In the genomic region with DNA sequence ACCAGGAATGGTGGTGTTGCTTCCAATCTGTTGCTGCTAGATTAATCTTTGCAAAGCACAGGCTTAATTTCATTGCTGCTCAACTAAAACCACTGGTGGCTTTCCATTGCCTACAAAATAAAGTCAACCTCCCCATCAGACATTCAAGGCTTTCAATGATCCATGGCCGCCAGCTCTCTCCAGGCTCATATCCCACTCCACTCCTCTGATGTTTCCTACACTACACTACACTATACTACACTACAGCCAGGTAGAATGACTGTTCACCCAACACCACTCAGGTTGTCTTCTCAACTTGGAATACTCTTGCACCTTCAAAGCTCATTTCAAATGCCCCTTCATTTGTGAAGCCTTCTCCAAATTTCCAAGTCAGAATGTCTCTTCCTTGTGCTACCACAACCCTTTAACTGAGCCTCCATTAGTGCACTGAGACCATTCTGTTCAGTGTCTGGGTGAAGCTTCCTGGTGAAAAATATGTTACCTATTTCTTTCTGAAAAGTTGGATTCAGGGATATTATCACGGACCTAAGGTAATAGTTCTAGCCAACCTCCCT, we compare ENCODE assay signal across 24 cellular contexts. TPM values are rescaled to one million over a fixed set of nuclear protein-coding genes. Genes with fewer than 3 reads are reported as not detected.
DNase-seq lines count a peak whose midpoint lies in the region; ATAC-seq, FAIRE-seq and TF ChIP-seq lines count a peak whose summit lies in the region.
"Had no signal": no experiment of that assay in that cellular context is flagged by ENCODE, and none has a peak within 500 bp of the region (broad histone marks: within the 10 kb centered on the region; RNA-seq: fewer than 3 reads in every experiment).

No MANE protein-coding gene starts in this region.

- H3K9ac ChIP-seq in GM12878 (ENCODE audit: control insufficient read depth, insufficient read depth, low read length) (no peak overlapping the region), smooth muscle cell (ENCODE audit: low read depth) (no peak overlapping the region)
- H3K9ac ChIP-seq: BLaER1 treated with 17β-estradiol and CSF1 and Interleukin-3, amounts not matched to agents 10 nM and 100 nM had no signal

- H4K20me1 ChIP-seq in GM12878 (ENCODE audit: control insufficient read depth, insufficient read depth) (no peaks in the 10 kb centered on the region), smooth muscle cell (ENCODE audit: low read depth) (no peaks in the 10 kb centered on the region)
- H4K20me1 ChIP-seq: BLaER1 treated with 17β-estradiol and CSF1 and Interleukin-3, amounts not matched to agents 10 nM and 100 nM had no signal

- peak; percentile 58 for TF ChIP-seq POLR2A in GM12892 (IDR thresholded peaks at IDR 0.05; ENCODE audit: low read depth, low read length)
- no peak; the same call in 1 of the 2 replicates for TF ChIP-seq POLR2A in GM12878 (IDR thresholded peaks at IDR 0.05; ENCODE audit: low read depth, low read length)

- intact Hi-C loops in GM12878 (cut with micrococcal nuclease; ENCODE audit: unreplicated experiment): no loop called here
- intact Hi-C loops in psoas muscle (cut with DNase I): no loop called here
- intact Hi-C loops in mucosa of descending colon (cut with DNase I, micrococcal nuclease): no loop called here

- ATAC-seq in GM12878 (no peak), psoas muscle (no peak), mucosa of descending colon (no peak)
- ATAC-seq: A549 had no signal

- in situ Hi-C loops in GM12878 (cut with MboI): no loop called here

- RAD21 ChIA-PET in GM12878 (lab: Charles Lee; ENCODE audit: unreplicated experiment): no interaction called here

- BruUV-seq in GM12878 (replicated peaks; lab: Mats Ljungman, UMichigan): no TSS peak

- WGBS in GM12878 (ENCODE audit: insufficient coverage, insufficient replicate concordance, low lambda C conversion rate, missing lambda C conversion rate): 52% methylated on average over 2 of the region's 2 CpGs
- WGBS in psoas muscle, 3 donors: 44 to 98% (median 94%) methylated on average over 2 of the region's 2 CpGs
- 0% methylated on average over 2 of the region's 2 CpGs for WGBS in smooth muscle cell (ENCODE audit: low lambda C conversion rate)

- TF ChIP-seq RAD21 in GM12878 (IDR thresholded peaks at IDR 0.05; ENCODE audit: insufficient read depth, low read depth, low read length): no peak

- H3K4me1 ChIP-seq in GM12878 (ENCODE audit: control insufficient read depth, insufficient read depth, low read length): no peaks in the 10 kb centered on the region
- no peaks in the 10 kb centered on the region for H3K4me1 ChIP-seq in psoas muscle
- no peaks in the 10 kb centered on the region for H3K4me1 ChIP-seq in mucosa of descending colon (ENCODE audit: low read depth)
- H3K4me1 ChIP-seq in smooth muscle cell (ENCODE audit: low read depth): no peaks in the 10 kb centered on the region
- H3K4me1 ChIP-seq: A549; BE2C; BLaER1 treated with 17β-estradiol and CSF1 and Interleukin-3, amounts not matched to agents 10 nM and 100 nM; HAP-1 had no signal

- H3K9me3 ChIP-seq in GM12878 (replicated peaks; ENCODE audit: control insufficient read depth, insufficient read depth, low read length) (peaks cover 10% of the 10 kb centered on the region; the same call in 2 of the 3 replicates), psoas muscle (no peaks in the 10 kb centered on the region), mucosa of descending colon (no peaks in the 10 kb centered on the region), smooth muscle cell (replicated peaks; ENCODE audit: low read depth) (no peaks in the 10 kb centered on the region)
- H3K9me3 ChIP-seq: BE2C, HAP-1 had no signal

- H3K9me3 Mint-ChIP-seq in nephron progenitor cell: peaks cover 19% of the 10 kb centered on the region
- H3K9me3 Mint-ChIP-seq: CD4-positive, alpha-beta T cell; CD8-positive, alpha-beta memory T cell; HFFc6 had no signal

- no peak for TF ChIP-seq EP300 in GM12878 (IDR thresholded peaks at IDR 0.05; ENCODE audit: borderline replicate concordance in 1 of 2, control insufficient read depth in 1 of 2, low read depth in 2 of 2, low read length in 2 of 2)

- FAIRE-seq in GM12892 (lab: Jason Lieb, UNC): peak; percentile 54
- FAIRE-seq in GM12878 (lab: Jason Lieb, UNC): no peak
- FAIRE-seq: A549, D721Med, H54 had no signal

- H3K27ac ChIP-seq in GM12878 (ENCODE audit: control insufficient read depth, insufficient read depth): no peak overlapping the region
- no peak overlapping the region for H3K27ac ChIP-seq in psoas muscle
- no peak overlapping the region for H3K27ac ChIP-seq in smooth muscle cell (ENCODE audit: low read depth)
- H3K27ac ChIP-seq: A549; BLaER1 treated with 17β-estradiol and CSF1 and Interleukin-3, amounts not matched to agents 10 nM and 100 nM had no signal

- H2AFZ ChIP-seq in GM12878 (ENCODE audit: control insufficient read depth, low read depth, low read length): no peak overlapping the region
- no peak overlapping the region for H2AFZ ChIP-seq in smooth muscle cell (ENCODE audit: low read depth)

- H3K36me3 ChIP-seq in GM12878 (ENCODE audit: control insufficient read depth in 2 of 2, insufficient read depth in 2 of 2, low read length in 1 of 2) (peaks cover 16 to 22% of the 10 kb centered on the region in 2 experiments; a peak in 3 of 4 replicates), psoas muscle (ENCODE audit: insufficient read depth in 1 of 2, low read depth in 1 of 2) (peaks cover 23 to 75% of the 10 kb centered on the region in 2 donors), mucosa of descending colon (ENCODE audit: low read depth) (no peaks in the 10 kb centered on the region), smooth muscle cell (ENCODE audit: low read depth) (peaks cover 7% of the 10 kb centered on the region)
- H3K36me3 ChIP-seq: BE2C had no signal

- SMC1A ChIA-PET in GM12878 (lab: Charles Lee; ENCODE audit: uncharacterized antibody, unreplicated experiment): interaction anchor here (0.7 to 1.5 kb wide), 2 partner anchors 135 to 178 kb away, joined by 3 to 4 read pairs; partner anchors contain the start of gene TCTN3

- no peaks in the 10 kb centered on the region for H3F3A ChIP-seq in smooth muscle cell (ENCODE audit: low read depth)

- H3K27ac Mint-ChIP-seq in nephron progenitor cell: peak overlapping the region; percentile 82
- H3K27ac Mint-ChIP-seq: CD4-positive, alpha-beta T cell; HFFc6 had no signal

- H3K27me3 ChIP-seq in GM12878 (replicated peaks in 1 of 2; ENCODE audit: control insufficient read depth in 2 of 2, insufficient read depth in 2 of 2, low read length in 1 of 2): no peaks in the 10 kb centered on the region
- H3K27me3 ChIP-seq in psoas muscle (ENCODE audit: insufficient read depth in 3 of 3, low read length in 2 of 3): no peaks in the 10 kb centered on the region
- no peaks in the 10 kb centered on the region for H3K27me3 ChIP-seq in smooth muscle cell (ENCODE audit: low read depth)
- H3K27me3 ChIP-seq: BE2C; BLaER1 treated with 17β-estradiol and CSF1 and Interleukin-3, amounts not matched to agents 10 nM and 100 nM had no signal

- no peaks in the 10 kb centered on the region for H3K4me1 Mint-ChIP-seq in nephron progenitor cell

- TF ChIP-seq CTCF in GM12878 (IDR thresholded peaks at IDR 0.05 in 2 of 3, conservative IDR thresholded peaks at IDR 0.05 in 1 of 3; ENCODE audit: control insufficient read depth in 2 of 3, extremely low read depth in 1 of 3, insufficient read depth in 1 of 3, low read depth in 3 of 3, low read length in 3 of 3) (no peak), nephron progenitor cell (IDR thresholded peaks at IDR 0.05) (no peak), psoas muscle (IDR thresholded peaks at IDR 0.05) (no peak), mucosa of descending colon (IDR thresholded peaks at IDR 0.05) (no peak), smooth muscle cell (IDR thresholded peaks at IDR 0.05; ENCODE audit: borderline replicate concordance, insufficient read depth, poor library complexity, severe bottlenecking) (no peak)

- POLR2A ChIA-PET in GM12878 (lab: Charles Lee): interaction anchor here (1.2 kb wide), 1 partner anchor 9 kb away, joined by 3 read pairs; no protein-coding TSS in a partner anchor

- H3K79me2 ChIP-seq in GM12878 (ENCODE audit: control insufficient read depth, insufficient read depth, low read length) (no peaks in the 10 kb centered on the region), smooth muscle cell (ENCODE audit: low read depth) (no peaks in the 10 kb centered on the region)

- no peaks in the 10 kb centered on the region for H3K27me3 Mint-ChIP-seq in nephron progenitor cell (ENCODE audit: low read depth, poor library complexity)
- H3K27me3 Mint-ChIP-seq: CD4-positive, alpha-beta T cell; CD8-positive, alpha-beta memory T cell had no signal

- DNase-seq in GM12892 (ENCODE audit: insufficient read length): no peak
- no peak for DNase-seq in GM12878 (ENCODE audit: low read depth, low spot score)
- no peak for DNase-seq in nephron progenitor cell
- no peak for DNase-seq in psoas muscle
- no peak for DNase-seq in mucosa of descending colon
- no peak for DNase-seq in smooth muscle cell (lab: John Stamatoyannopoulos, UW; ENCODE audit: unreplicated experiment)
- DNase-seq: 8988T; ACHN; AML-193; BE2C; CD4-positive, alpha-beta T cell; CD8-positive, alpha-beta memory T cell; DMS 273 treated with DMSO at 0.1 percent for 48 hours; DMS79; EL; GDM1; GOT3; HFFc6 had no signal

- no peak overlapping the region for H3K4me2 ChIP-seq in GM12878 (ENCODE audit: control insufficient read depth, insufficient read depth)
- H3K4me2 ChIP-seq in smooth muscle cell: no peak overlapping the region
- H3K4me2 ChIP-seq: A549; BLaER1 treated with 17β-estradiol and CSF1 and Interleukin-3, amounts not matched to agents 10 nM and 100 nM had no signal

- no peak overlapping the region for H3K4me3 Mint-ChIP-seq in nephron progenitor cell
- H3K4me3 Mint-ChIP-seq: CD14-positive monocyte; CD4-positive, alpha-beta T cell; CD8-positive, alpha-beta memory T cell; HFFc6 had no signal

- H3K36me3 Mint-ChIP-seq in nephron progenitor cell (ENCODE audit: low read depth): peaks cover 63% of the 10 kb centered on the region

- CTCF ChIA-PET in GM12878 (lab: Yijun Ruan, JAX): interaction anchor here (0.7 to 1.7 kb wide), 5 partner anchors 15 to 178 kb away, joined by 3 to 4 read pairs (median 3); partner anchors contain the start of gene TCTN3

- no peak overlapping the region for H3K4me3 ChIP-seq in GM12878
- H3K4me3 ChIP-seq in psoas muscle: no peak overlapping the region
- no peak overlapping the region for H3K4me3 ChIP-seq in mucosa of descending colon
- no peak overlapping the region for H3K4me3 ChIP-seq in smooth muscle cell
- H3K4me3 ChIP-seq: A549; BLaER1 treated with 17β-estradiol and CSF1 and Interleukin-3, amounts not matched to agents 10 nM and 100 nM; HAP-1 had no signal

RNA-seq across cellular contexts. Expression of gene CC2D2B, which starts 35.5 kb away (rescaled TPM):
- polyA plus RNA-seq in GM12892 (2012; ENCODE audit: missing spikeins): 2.1 TPM
- total RNA-seq in GM12878 (2013; cell fraction: nucleolus; rRNA removed): 68.4 and 68.6 TPM in 2 replicates
- 1.3 and 1.9 TPM in 2 replicates for total RNA-seq in GM12878 (2014; rRNA removed)
- 1.5 TPM in 2 replicates for total RNA-seq in GM12878 (2014; rRNA removed; fragmentation: Illumina TruSeq; extraction: Trizol)
- 0.72 and 0.80 TPM in 2 replicates for total RNA-seq in GM12878 (2021)
- 0.16 TPM for polyA plus RNA-seq in GM12878 (2011; ENCODE audit: low read depth)
- polyA plus RNA-seq in GM12878 (2011; rRNA removed): 2.8 and 5.5 TPM in 2 replicates
- 0.54 and 0.60 TPM in 2 replicates for polyA plus RNA-seq in GM12878 (2011; cell fraction: cytosol; rRNA removed)
- 4.7 and 6.6 TPM in 2 replicates for polyA plus RNA-seq in GM12878 (2011; cell fraction: nucleus; rRNA removed)
- 0.58 and 1.2 TPM in 2 replicates for polyA plus RNA-seq in GM12878 (2012)
- 0.74 and 0.78 TPM in 2 replicates for polyA plus RNA-seq in GM12878 (2014; fragmentation: Illumina TruSeq; extraction: Trizol)
- polyA plus RNA-seq in GM12878 (2014; fragmentation: Nextera tagmentation; extraction: Ambion mirVana): under 1 TPM; 0.42 to 0.58 TPM
- polyA plus RNA-seq in GM12878 (2014; rRNA removed): 0.32 and 1.4 TPM in 2 replicates
- under 1 TPM; 0.54 to 0.79 TPM for polyA plus RNA-seq in GM12878 (2016; fragmentation: Nextera tagmentation; extraction: Ambion mirVana)
- 2.2 and 2.9 TPM in 2 replicates for polyA minus RNA-seq in GM12878 (2011; rRNA and poly(A)+ RNA removed)
- 0.52 and 0.80 TPM in 2 replicates for polyA minus RNA-seq in GM12878 (2011; cell fraction: cytosol; rRNA and poly(A)+ RNA removed)
- 7.5 and 8.0 TPM in 2 replicates for polyA minus RNA-seq in GM12878 (2011; cell fraction: nucleus; rRNA and poly(A)+ RNA removed)
- total RNA-seq in psoas muscle: under 1 TPM; 0.09 to 0.32 (median 0.20) TPM
- polyA plus RNA-seq in psoas muscle: under 1 TPM; 0.07 to 0.18 (median 0.15) TPM
- 1 to 10 TPM in 1 of 3 donors, under 1 TPM in 2; 0.41 to 1.7 (median 0.75) TPM for total RNA-seq in mucosa of descending colon
- not detected in 2 replicates for total RNA-seq in smooth muscle cell
- not detected in 2 replicates for polyA plus RNA-seq in smooth muscle cell
- total RNA-seq: CD4-positive, alpha-beta T cell; CD8-positive, alpha-beta memory T cell; HFFc6 had no signal
- polyA plus RNA-seq: CD8-positive, alpha-beta memory T cell had no signal
